ENCODE assay signal across 8 cellular contexts in genomic region chr14:31420319-31421081, GRCh38.
DNase-seq lines count a peak whose midpoint lies in the region; ATAC-seq and TF ChIP-seq lines count a peak whose summit lies in the region.

Gene HEATR5A (minus strand): TSS chr14:31420550. CDS start chr14:31402975, 17,575 bp downstream.

- H3K9ac ChIP-seq in mucosa of rectum (ENCODE audit: low read depth in 1 of 2, low read length in 2 of 2), result peak within 1 kb of the TSS; percentile 96 to 97

- peak; percentile 96 for TF ChIP-seq POLR2A in erythroblast (IDR thresholded peaks at IDR 0.05; ENCODE audit: low read length)

- peak; percentile 81 for DNase-seq in DMS53 treated with DMSO at 0.1 percent for 48 hours (lab: John Stamatoyannopoulos, UW; ENCODE audit: unreplicated experiment)
- DNase-seq in OCI-M2 (lab: John Stamatoyannopoulos, UW; ENCODE audit: unreplicated experiment), result peak; percentile 71
- peak; percentile 91 for DNase-seq in activated T-cell treated with anti-CD3 and anti-CD28 coated beads for 48 hours (ENCODE audit: low read depth)
- DNase-seq in erythroblast (lab: John Stamatoyannopoulos, UW), result peak; percentile 96 to 98
- peak; percentile 82 to 83 for DNase-seq in stimulated activated CD8-positive, alpha-beta memory T cell treated with anti-CD3 and anti-CD28 coated beads, Interleukin-4, amount 100 ng/mL, for 4 hours (ENCODE audit: low read depth in 2 of 2, low spot score in 1 of 2)

- peaks cover 7 to 14% of the 10 kb centered on the region in 2 donors for H3K4me1 ChIP-seq in mucosa of rectum (ENCODE audit: control insufficient read depth in 2 of 2, insufficient read depth in 2 of 2, low read length in 2 of 2)

- no peaks in the 10 kb centered on the region for H3K27me3 ChIP-seq in mucosa of rectum (ENCODE audit: control insufficient read depth in 2 of 2, insufficient read depth in 2 of 2, low read length in 2 of 2)

- H3K36me3 ChIP-seq in mucosa of rectum (ENCODE audit: control insufficient read depth in 2 of 2, insufficient read depth in 2 of 2, low read length in 2 of 2), result peaks cover 0 to 3% of the 10 kb centered on the region in 2 donors

- no peak for TF ChIP-seq EP300 in Ishikawa (IDR thresholded peaks at IDR 0.05; ENCODE audit: borderline replicate concordance)

- H3K9me3 ChIP-seq in mucosa of rectum (ENCODE audit: control insufficient read depth in 2 of 2, low read length in 2 of 2), result no peaks in the 10 kb centered on the region

- peak within 1 kb of the TSS; percentile 97 to 99 for H3K4me3 ChIP-seq in mucosa of rectum (ENCODE audit: low read length in 2 of 2)

- H3K27ac ChIP-seq in mucosa of rectum (ENCODE audit: low read depth in 2 of 2, low read length in 2 of 2), result peak within 1 kb of the TSS; percentile 91 to 94

- peak; percentile 0; the same call in 1 of the 2 replicates for TF ChIP-seq RAD21 in Ishikawa (IDR thresholded peaks at IDR 0.05; ENCODE audit: low read depth)

- ATAC-seq in GM21619 (IDR thresholded peaks at IDR 0.05; ENCODE audit: unreplicated experiment), result peak; percentile 95

TF ChIP-seq in Ishikawa, 13 proteins besides CTCF, POLR2A, EP300 and RAD21:
- TF ChIP-seq CREB1 (IDR thresholded peaks at IDR 0.05; ENCODE audit: low read depth) (no peak; the same call in 1 of the 2 replicates), TEAD4 (IDR thresholded peaks at IDR 0.05) (peak; percentile 56), TAF1 (IDR thresholded peaks at IDR 0.05; ENCODE audit: low read depth) (peak; percentile 93), ZBTB7A (IDR thresholded peaks at IDR 0.05; ENCODE audit: low read depth) (no peak), NFIC (IDR thresholded peaks at IDR 0.05) (0 out of 2 replicates have a peak, but pooled peaks have one; percentile 12), USF1 (IDR thresholded peaks at IDR 0.05) (peak; percentile 20; the same call in 1 of the 2 replicates), YY1 (IDR thresholded peaks at IDR 0.05; ENCODE audit: low read depth) (peak; percentile 86), MAX (IDR thresholded peaks at IDR 0.05) (peak; percentile 49; the same call in 1 of the 2 replicates), TCF12 (IDR thresholded peaks at IDR 0.05; ENCODE audit: low read depth) (no peak; the same call in 1 of the 2 replicates), CEBPB (IDR thresholded peaks at IDR 0.05) (no peak), REST (IDR thresholded peaks at IDR 0.05; ENCODE audit: low read depth) (no peak), EGR1 (IDR thresholded peaks at IDR 0.05) (peak; percentile 49; the same call in 1 of the 2 replicates), FOXM1 (IDR thresholded peaks at IDR 0.05; ENCODE audit: borderline replicate concordance, low read depth) (no peak; the same call in 1 of the 2 replicates)

Comparison
In these comparisons a context has a peak if more than half of its experiments do, and no peak if none do; other contexts are left out.
1. Peak in every context shown above with its lines: DNase-seq, ATAC-seq, H3K4me3 ChIP-seq and H3K27ac ChIP-seq.